Comparison of ENCODE assay signal across 25 cellular contexts in the genomic region with DNA sequence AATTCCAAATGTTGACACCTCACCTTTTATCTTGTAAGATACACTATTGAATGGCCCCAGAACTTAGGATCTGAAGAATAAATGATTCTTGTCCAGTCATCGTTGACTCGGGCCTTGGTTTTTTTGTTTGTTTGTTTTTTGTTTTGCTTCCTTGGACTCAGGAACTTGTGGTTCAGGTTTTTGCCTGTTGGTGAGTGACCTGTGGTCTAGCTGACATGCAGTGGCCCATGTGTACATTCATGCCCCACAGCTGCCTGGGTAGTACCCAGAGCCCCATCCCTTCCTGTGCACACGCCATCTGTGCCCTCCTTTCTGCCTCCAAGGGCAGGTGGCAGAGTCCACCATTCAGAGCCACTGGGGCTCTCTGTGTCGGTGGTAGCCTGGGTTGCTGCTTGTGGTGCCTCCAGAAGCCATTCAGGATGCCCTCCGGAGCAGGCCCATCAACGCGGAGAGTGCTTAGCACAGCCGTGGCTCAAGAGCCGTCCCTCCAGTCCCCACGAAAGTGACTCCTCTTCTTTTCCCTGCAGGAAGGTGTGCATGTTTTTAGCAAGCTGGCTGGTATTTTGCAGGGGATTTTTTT.
A peak's percentile ranks its signal among the peaks of the same experiment; 100 is the strongest.
DNase-seq lines count a peak whose midpoint lies in the region; ATAC-seq and TF ChIP-seq lines count a peak whose summit lies in the region.
"Had no signal": no experiment of that assay in that cellular context is flagged by ENCODE, and none has a peak within 500 bp of the region (broad histone marks: within the 10 kb centered on the region; RNA-seq: fewer than 3 reads in every experiment).

No MANE protein-coding gene starts in this region.

- no peak for ATAC-seq in activated CD4-positive, alpha-beta T cell treated with anti-CD3 and anti-CD28 coated beads for 36 hours
- ATAC-seq in Panc1 = no peak

- intact Hi-C loops in activated CD4-positive, alpha-beta T cell treated with anti-CD3 and anti-CD28 coated beads for 36 hours (cut with DNase I, micrococcal nuclease) = no loop called here
- intact Hi-C loops in Panc1 (cut with micrococcal nuclease; ENCODE audit: unreplicated experiment) = loop anchor here (2.0 kb wide), 1 partner anchor 81 kb away; no protein-coding TSS in a partner anchor
- intact Hi-C loops in dorsolateral prefrontal cortex (cut with DNase I) = loop anchor here in 1 of 2 donors (10.0 kb wide), 1 partner anchor 753 kb away; no protein-coding TSS in a partner anchor
- intact Hi-C loops in stomach (cut with DNase I; ENCODE audit: low total_unique reads) = loop anchor here (10.0 kb wide), 1 partner anchor 93 kb away; no protein-coding TSS in a partner anchor

- in situ Hi-C loops in Panc1 (cut with HindIII; ENCODE audit: low pct_unique_long_range_greater_than_20kb, low sequenced_read_pairs) = no loop called here

- H3K36me3 Mint-ChIP-seq in activated CD4-positive, alpha-beta T cell treated with anti-CD3 and anti-CD28 coated beads for 36 hours (ENCODE audit: low read depth) = peaks cover 37% of the 10 kb centered on the region

- CTCF ChIA-PET in activated CD4-positive, alpha-beta T cell treated with anti-CD3 and anti-CD28 coated beads for 36 hours (lab: Charles Lee) = interaction anchor here (0.7 to 1.0 kb wide), 2 partner anchors 9 to 72 kb away, joined by 3 read pairs; no protein-coding TSS in a partner anchor
- CTCF ChIA-PET in Panc1 (lab: Charles Lee) = no interaction called here

- H3K4me1 Mint-ChIP-seq in activated CD4-positive, alpha-beta T cell treated with anti-CD3 and anti-CD28 coated beads for 36 hours = peaks cover 27% of the 10 kb centered on the region

- no peaks in the 10 kb centered on the region for H3K27me3 ChIP-seq in Panc1 (ENCODE audit: control insufficient read depth, insufficient read depth, low read length)
- no peaks in the 10 kb centered on the region for H3K27me3 ChIP-seq in dorsolateral prefrontal cortex
- H3K27me3 ChIP-seq in stomach = no peaks in the 10 kb centered on the region
- H3K27me3 ChIP-seq: BLaER1, MG63, neural progenitor cell, upper lobe of left lung had no signal

- H3K36me3 ChIP-seq in Panc1 (ENCODE audit: control insufficient read depth, insufficient read depth, low read length) = peaks cover 8% of the 10 kb centered on the region
- peaks cover 17 to 85% (median 69%) of the 10 kb centered on the region in 4 donors for H3K36me3 ChIP-seq in stomach
- H3K36me3 ChIP-seq: neural progenitor cell had no signal

- H3K4me3 ChIP-seq in Panc1 (ENCODE audit: low read depth in 2 of 2, low read length in 2 of 2) (no peak overlapping the region), dorsolateral prefrontal cortex (no peak overlapping the region), stomach (no peak overlapping the region), foreskin fibroblast (ENCODE audit: low read depth in 1 of 2, low read length in 2 of 2) (no peak overlapping the region)
- H3K4me3 ChIP-seq: BLaER1, MG63, neural progenitor cell, smooth muscle cell, upper lobe of left lung had no signal

- no peaks in the 10 kb centered on the region for H3K27me3 Mint-ChIP-seq in activated CD4-positive, alpha-beta T cell treated with anti-CD3 and anti-CD28 coated beads for 36 hours
- H3K27me3 Mint-ChIP-seq: stimulated activated naive CD8-positive, alpha-beta T cell treated with anti-CD3 and anti-CD28 coated beads, Interleukin-15, Interleukin-2, amounts not matched to agents 100 ng/mL and 50 ng/mL, for 24 hours had no signal

- TF ChIP-seq EP300 in stomach (IDR thresholded peaks at IDR 0.05) = no peak

- TF ChIP-seq CTCF in Panc1 (IDR thresholded peaks at IDR 0.05) = no peak
- no peak for TF ChIP-seq CTCF in dorsolateral prefrontal cortex (IDR thresholded peaks at IDR 0.05 in 54 of 56, conservative IDR thresholded peaks at IDR 0.05 in 2 of 56; ENCODE audit: low read depth in 1 of 56, partially characterized antibody in 56 of 56)
- TF ChIP-seq CTCF in stomach (IDR thresholded peaks at IDR 0.05) = no peak
- TF ChIP-seq CTCF in foreskin fibroblast (IDR thresholded peaks at IDR 0.05; ENCODE audit: low read depth, low read length) = no peak

- no peak for TF ChIP-seq POLR2A in stomach (IDR thresholded peaks at IDR 0.05)

- H3K9me3 Mint-ChIP-seq in activated CD4-positive, alpha-beta T cell treated with anti-CD3 and anti-CD28 coated beads for 36 hours (ENCODE audit: low read depth) = no peaks in the 10 kb centered on the region
- H3K9me3 Mint-ChIP-seq: stimulated activated naive CD8-positive, alpha-beta T cell treated with anti-CD3 and anti-CD28 coated beads, Interleukin-15, Interleukin-2, amounts not matched to agents 100 ng/mL and 50 ng/mL, for 24 hours had no signal

- no peak overlapping the region for H3K4me3 Mint-ChIP-seq in activated CD4-positive, alpha-beta T cell treated with anti-CD3 and anti-CD28 coated beads for 36 hours
- H3K4me3 Mint-ChIP-seq: neural progenitor cell; stimulated activated naive CD8-positive, alpha-beta T cell treated with anti-CD3 and anti-CD28 coated beads, Interleukin-15, Interleukin-2, amounts not matched to agents 100 ng/mL and 50 ng/mL, for 24 hours had no signal

- DNase-seq in activated CD4-positive, alpha-beta T cell treated with anti-CD3 and anti-CD28 coated beads for 36 hours = no peak
- no peak for DNase-seq in activated CD4-positive, alpha-beta T cell treated with anti-CD3 and anti-CD28 coated beads for 1 hour
- DNase-seq in Panc1 (ENCODE audit: low read depth, low spot score) = no peak
- DNase-seq in dorsolateral prefrontal cortex = no peak
- DNase-seq in stomach = no peak
- DNase-seq in foreskin fibroblast = no peak
- no peak for DNase-seq in NCI-H2029 treated with DMSO at 0.1 percent for 48 hours (lab: John Stamatoyannopoulos, UW)
- no peak for DNase-seq in NCI-H146 (lab: John Stamatoyannopoulos, UW)
- DNase-seq: activated CD4-positive, alpha-beta T cell treated with anti-CD3 and anti-CD28 coated beads, Interleukin-2, amount 50 U/mL, for 48 hours; activated gamma-delta T cell; amygdala; effector memory CD4-positive, alpha-beta T cell; head of caudate nucleus; MG63; midbrain; NCI-H2171 treated with DMSO at 0.1 percent for 48 hours; NCI-H69; SIG-M5; stimulated activated CD4-positive, alpha-beta T cell treated with anti-CD3 and anti-CD28 coated beads, Interleukin-2, amount 100 ng/mL, for 48 hours; T-helper 2 cell; upper lobe of left lung had no signal

- TSS peak; percentile 18 for BruUV-seq in Panc1 (replicated peaks; lab: Mats Ljungman, UMichigan)

- H3K27ac Mint-ChIP-seq in activated CD4-positive, alpha-beta T cell treated with anti-CD3 and anti-CD28 coated beads for 36 hours = peak overlapping the region; percentile 10
- H3K27ac Mint-ChIP-seq: neural progenitor cell; stimulated activated naive CD8-positive, alpha-beta T cell treated with anti-CD3 and anti-CD28 coated beads, Interleukin-15, Interleukin-2, amounts not matched to agents 100 ng/mL and 50 ng/mL, for 24 hours had no signal

- H3K4me1 ChIP-seq in Panc1 (ENCODE audit: control insufficient read depth, insufficient read depth, low read length) (peaks cover 41% of the 10 kb centered on the region), stomach (peaks cover 0 to 28% (median 11%) of the 10 kb centered on the region in 4 donors)
- H3K4me1 ChIP-seq: neural progenitor cell had no signal

- 85 to 89% (median 88%) methylated on average over 10 of the region's 10 CpGs for WGBS in stomach, 5 donors

- no peaks in the 10 kb centered on the region for H3K9me3 ChIP-seq in Panc1 (ENCODE audit: control insufficient read depth, insufficient read depth, low read depth, low read length)
- H3K9me3 ChIP-seq in stomach = no peaks in the 10 kb centered on the region
- H3K9me3 ChIP-seq: MG63, upper lobe of left lung had no signal

- H3K27ac ChIP-seq in Panc1 (ENCODE audit: low read length) = peak overlapping the region; percentile 74
- peak overlapping the region in 36 of 59 donors; percentile 12 to 90 (median 80) for H3K27ac ChIP-seq in dorsolateral prefrontal cortex
- peak overlapping the region in 4 of 5 donors; percentile 7 to 88 (median 74) for H3K27ac ChIP-seq in stomach
- H3K27ac ChIP-seq: BLaER1, neural progenitor cell had no signal

- POLR2A ChIA-PET in activated CD4-positive, alpha-beta T cell treated with anti-CD3 and anti-CD28 coated beads for 36 hours (lab: Charles Lee) = no interaction called here
- POLR2A ChIA-PET in Panc1 (lab: Charles Lee) = no interaction called here

Comparison
In these comparisons a context has a peak if more than half of its experiments do, and no peak if none do; other contexts are left out.
1. intact Hi-C loops: an anchor here in Panc1 (2.0 kb wide) and stomach (10.0 kb wide); none called in activated CD4-positive, alpha-beta T cell treated with anti-CD3 and anti-CD28 coated beads for 36 hours.